In genomic region chr5:116830079-116830478, GRCh38 we compare ENCODE assay signal across 1 cellular context.
TF ChIP-seq lines count a peak whose summit lies in the region.

No MANE protein-coding gene starts in this region.

TF ChIP-seq in WTC11, 78 proteins besides CTCF, POLR2A, EP300 and RAD21 (continued from another document):
- TF ChIP-seq PRDM15 (CRISPR knock-in tag; IDR thresholded peaks at IDR 0.05) (no peak), RORB (CRISPR knock-in tag; IDR thresholded peaks at IDR 0.05) (no peak), ATF1 (CRISPR knock-in tag; IDR thresholded peaks at IDR 0.05) (no peak)
